Comparison of ENCODE assay signal across 8 cellular contexts in genomic region chr12:20369164-20370000, GRCh38. TPM values are rescaled to one million over a fixed set of nuclear protein-coding genes. Genes with fewer than 3 reads are reported as not detected.
DNase-seq lines count a peak whose midpoint lies in the region; ATAC-seq and TF ChIP-seq lines count a peak whose summit lies in the region.

No MANE protein-coding gene starts in this region.

- H3K4me1 ChIP-seq in Panc1 (ENCODE audit: control insufficient read depth, insufficient read depth, low read length) (no peaks in the 10 kb centered on the region), spleen (peaks cover 0 to 32% (median 19%) of the 10 kb centered on the region in 6 donors)

- peak; percentile 73 for DNase-seq in DMS 273 (lab: John Stamatoyannopoulos, UW; ENCODE audit: unreplicated experiment)
- no peak for DNase-seq in DMS 273 treated with DMSO at 0.1 percent for 48 hours (lab: John Stamatoyannopoulos, UW)
- DNase-seq in Panc1 (ENCODE audit: low read depth, low spot score) = no peak
- DNase-seq in spleen = peak; percentile 78
- no peak for DNase-seq in epidermal melanocyte (ENCODE audit: insufficient read length, low spot score)

- H3K4me1 Mint-ChIP-seq in dendritic cell treated with granulocyte-macrophage colony-stimulating factor and Interleukin-4, amounts not matched to agents 40 ng/mL and 50 ng/mL, for 4 days (ENCODE audit: low read depth) = peaks cover 27% of the 10 kb centered on the region

- BruUV-seq in Panc1 (replicated peaks; lab: Mats Ljungman, UMichigan) = no TSS peak

- H3K27ac ChIP-seq in Panc1 (ENCODE audit: low read length) (no peak overlapping the region), layer of hippocampus (ENCODE audit: low read depth, low read length) (peak overlapping the region; percentile 56), spleen (peak overlapping the region in 7 of 8 donors; percentile 64 to 80 (median 73))

- in situ Hi-C loops in Panc1 (cut with HindIII; ENCODE audit: low pct_unique_long_range_greater_than_20kb, low sequenced_read_pairs) = no loop called here

- no peaks in the 10 kb centered on the region for H3K9me3 Mint-ChIP-seq in dendritic cell treated with granulocyte-macrophage colony-stimulating factor and Interleukin-4, amounts not matched to agents 40 ng/mL and 50 ng/mL, for 4 days

- H3K36me3 ChIP-seq in Panc1 (ENCODE audit: control insufficient read depth, insufficient read depth, low read length) (no peaks in the 10 kb centered on the region), spleen (no peaks in the 10 kb centered on the region)

- no peaks in the 10 kb centered on the region for H3K27me3 ChIP-seq in Panc1 (ENCODE audit: control insufficient read depth, insufficient read depth, low read length)
- peaks cover 8% of the 10 kb centered on the region for H3K27me3 ChIP-seq in layer of hippocampus (ENCODE audit: control insufficient read depth, insufficient read depth, low read length)
- peaks cover 0 to 56% (median 19%) of the 10 kb centered on the region in 7 donors for H3K27me3 ChIP-seq in spleen (replicated peaks in 1 of 7)

- H3K9me3 ChIP-seq in Panc1 (ENCODE audit: control insufficient read depth, insufficient read depth, low read depth, low read length) (no peaks in the 10 kb centered on the region), spleen (no peaks in the 10 kb centered on the region)

- CTCF ChIA-PET in Panc1 (lab: Charles Lee) = no interaction called here

- POLR2A ChIA-PET in Panc1 (lab: Charles Lee) = no interaction called here

- TF ChIP-seq POLR2A in spleen (IDR thresholded peaks at IDR 0.05) = no peak

- no peak overlapping the region for H3K27ac Mint-ChIP-seq in dendritic cell treated with granulocyte-macrophage colony-stimulating factor and Interleukin-4, amounts not matched to agents 40 ng/mL and 50 ng/mL, for 4 days

- WGBS in spleen, 5 donors = 2 to 4% (median 3%) methylated on average over 30 to 78 of the region's 78 CpGs

- H3K4me3 ChIP-seq in Panc1 (ENCODE audit: low read depth in 2 of 2, low read length in 2 of 2) = peak overlapping the region in 1 of 2 experiments; percentile 45; a peak in 2 of 4 replicates
- H3K4me3 ChIP-seq in spleen = peak overlapping the region; percentile 33 to 68 (median 42)

- intact Hi-C loops in Panc1 (cut with micrococcal nuclease; ENCODE audit: unreplicated experiment) (no loop called here), spleen (cut with DNase I; ENCODE audit: low total_unique reads) (no loop called here)
- intact Hi-C loops in dendritic cell treated with granulocyte-macrophage colony-stimulating factor and Interleukin-4, amounts not matched to agents 40 ng/mL and 50 ng/mL, for 4 days (cut with micrococcal nuclease) = loop anchor here (5.0 kb wide), 1 partner anchor 157 kb away; no protein-coding TSS in a partner anchor

- ATAC-seq in Panc1 (peak; percentile 45; the same call in 1 of the 2 replicates), HG02678 (IDR thresholded peaks at IDR 0.05; ENCODE audit: unreplicated experiment) (no peak)

- peaks cover 67% of the 10 kb centered on the region for H3K27me3 Mint-ChIP-seq in dendritic cell treated with granulocyte-macrophage colony-stimulating factor and Interleukin-4, amounts not matched to agents 40 ng/mL and 50 ng/mL, for 4 days

- TF ChIP-seq CTCF in Panc1 (IDR thresholded peaks at IDR 0.05) = no peak
- no peak for TF ChIP-seq CTCF in spleen (IDR thresholded peaks at IDR 0.05 in 8 of 11, conservative IDR thresholded peaks at IDR 0.05 in 3 of 11)

- peak overlapping the region; percentile 88 for H3K4me3 Mint-ChIP-seq in dendritic cell treated with granulocyte-macrophage colony-stimulating factor and Interleukin-4, amounts not matched to agents 40 ng/mL and 50 ng/mL, for 4 days

- no peaks in the 10 kb centered on the region for H3K36me3 Mint-ChIP-seq in dendritic cell treated with granulocyte-macrophage colony-stimulating factor and Interleukin-4, amounts not matched to agents 40 ng/mL and 50 ng/mL, for 4 days (ENCODE audit: low read depth)

RNA-seq across cellular contexts. Expression of gene PDE3A, which starts 1.0 kb away (rescaled TPM):
- total RNA-seq in Panc1 (2021; ENCODE audit: unreplicated experiment) (0.03 TPM), spleen (10 to 100 TPM in 1 of 7 donors, 1 to 10 TPM in 6; 4.9 to 10.1 (median 9.4) TPM)
- not detected for polyA plus RNA-seq in Panc1 (2012; ENCODE audit: insufficient read length)
- polyA plus RNA-seq in spleen = under 1 TPM; 0.57 to 0.99 (median 0.77) TPM

Comparison
In these comparisons a context has a peak if more than half of its experiments do, and no peak if none do; other contexts are left out.
1. DNase-seq: peak in DMS 273 (single experiment) and spleen (single experiment); none in DMS 273 treated with DMSO at 0.1 percent for 48 hours (single experiment), Panc1 (single experiment) and epidermal melanocyte (single experiment).